In genomic region chr1:172719066-172719627, GRCh38 we compare ENCODE assay signal across 15 cellular contexts.
DNase-seq lines count a peak whose midpoint lies in the region; ATAC-seq and TF ChIP-seq lines count a peak whose summit lies in the region.
"Had no signal": no experiment of that assay in that cellular context is flagged by ENCODE, and none has a peak within 500 bp of the region (broad histone marks: within the 10 kb centered on the region; RNA-seq: fewer than 3 reads in every experiment).

No MANE protein-coding gene starts in this region.

- H3K27me3 Mint-ChIP-seq in T-cell = no peaks in the 10 kb centered on the region
- no peaks in the 10 kb centered on the region for H3K27me3 Mint-ChIP-seq in endodermal cell (ENCODE audit: insufficient read depth)
- H3K27me3 Mint-ChIP-seq: activated T-helper 17 cell treated with anti-CD3 and anti-CD28 coated beads, Interleukin-2, amount 50 U/mL, for 72 hours had no signal

- POLR2A ChIA-PET in HEK293 (lab: Yijun Ruan, JAX) = interaction anchor here (1.8 kb wide), 1 partner anchor 187 kb away, joined by 7 read pairs; the partner anchor contains the start of gene SUCO
- POLR2A ChIA-PET in T-cell (lab: Charles Lee) = interaction anchor here in 1 of 2 donors (0.5 to 0.7 kb wide), 2 partner anchors 54 to 176 kb away, joined by 4 to 5 read pairs; no protein-coding TSS in a partner anchor

- no peak overlapping the region for H3K4me3 ChIP-seq in HEK293 (ENCODE audit: low read depth, low read length)
- H3K4me3 ChIP-seq in RWPE2 (ENCODE audit: severe bottlenecking) = no peak overlapping the region
- H3K4me3 ChIP-seq in fibroblast of lung (replicated peaks in 1 of 4; ENCODE audit: control extremely low read depth in 1 of 4, insufficient read depth in 1 of 4, low read depth in 3 of 4, low read length in 4 of 4) = peak overlapping the region in 2 of 4 experiments; percentile 1 to 9
- no peak overlapping the region for H3K4me3 ChIP-seq in parathyroid adenoma (ENCODE audit: low read depth, low read length)
- no peak overlapping the region for H3K4me3 ChIP-seq in endodermal cell (ENCODE audit: low read length)
- H3K4me3 ChIP-seq: left ventricle myocardium inferior, neural progenitor cell had no signal

- H3K4me2 ChIP-seq in fibroblast of lung (ENCODE audit: extremely low read depth, insufficient read depth, low read length) (peak overlapping the region; percentile 55), parathyroid adenoma (ENCODE audit: low read length) (peak overlapping the region; percentile 3)
- H3K4me2 ChIP-seq: neural progenitor cell had no signal

- no peaks in the 10 kb centered on the region for H3K9me3 Mint-ChIP-seq in T-cell
- H3K9me3 Mint-ChIP-seq in endodermal cell = no peaks in the 10 kb centered on the region
- H3K9me3 Mint-ChIP-seq: activated T-helper 17 cell treated with anti-CD3 and anti-CD28 coated beads, Interleukin-2, amount 50 U/mL, for 72 hours; CD8-positive, alpha-beta T cell; T-helper 1 cell treated with Interleukin-12 subunit alpha and Interleukin-12 subunit beta and Interleukin-4 antibody, amounts not matched to agents 30 μg/mL and 1 μg/mL, for 36 hours had no signal

- H3K79me2 ChIP-seq in fibroblast of lung (ENCODE audit: control insufficient read depth, insufficient read depth, low read length) = no peaks in the 10 kb centered on the region
- no peaks in the 10 kb centered on the region for H3K79me2 ChIP-seq in parathyroid adenoma

- H2AFZ ChIP-seq in fibroblast of lung (ENCODE audit: low read length) (peak overlapping the region; percentile 6), parathyroid adenoma (no peak overlapping the region)

- WGBS in endodermal cell (ENCODE audit: insufficient coverage in 1 of 2, insufficient read length in 1 of 2), 2 experiments = 76 to 87% methylated on average over 3 to 6 of the region's 6 CpGs

- no peaks in the 10 kb centered on the region for H4K20me1 ChIP-seq in fibroblast of lung (ENCODE audit: control insufficient read depth, extremely low read depth, insufficient read depth, low read length)

- DNase-seq in RWPE2 (ENCODE audit: low spot score) = no peak
- DNase-seq in fibroblast of lung (ENCODE audit: low read depth in 2 of 2) = peak; percentile 26 to 94
- no peak for DNase-seq in T-cell
- DNase-seq in endodermal cell = no peak
- no peak for DNase-seq in cerebellum (ENCODE audit: low spot score)
- DNase-seq: activated CD4-positive, alpha-beta T cell treated with anti-CD3 and anti-CD28 coated beads, Interleukin-2, amount 50 U/mL, for 1 hour; CD8-positive, alpha-beta T cell; left ventricle myocardium inferior; NCI-H1417 treated with DMSO at 0.1 percent for 48 hours; substantia nigra had no signal

- no peak for TF ChIP-seq CTCF in HEK293 (tag by site-specific recombination; IDR thresholded peaks at IDR 0.05)
- TF ChIP-seq CTCF in RWPE2 (IDR thresholded peaks at IDR 0.05; ENCODE audit: poor library complexity, severe bottlenecking) = no peak
- no peak for TF ChIP-seq CTCF in fibroblast of lung (conservative IDR thresholded peaks at IDR 0.05 in 1 of 2, IDR thresholded peaks at IDR 0.05 in 1 of 2; ENCODE audit: low read depth in 1 of 2, low read length in 2 of 2)
- TF ChIP-seq CTCF in parathyroid adenoma (IDR thresholded peaks at IDR 0.05) = no peak
- no peak for TF ChIP-seq CTCF in endodermal cell (conservative IDR thresholded peaks at IDR 0.05)

- H3K36me3 Mint-ChIP-seq in T-cell (no peaks in the 10 kb centered on the region), endodermal cell (ENCODE audit: low read depth) (no peaks in the 10 kb centered on the region)
- H3K36me3 Mint-ChIP-seq: CD8-positive, alpha-beta T cell had no signal

- H3K9me3 ChIP-seq in HEK293 (ENCODE audit: control insufficient read depth, insufficient read depth, low read depth, low read length) = no peaks in the 10 kb centered on the region
- H3K9me3 ChIP-seq in RWPE2 (ENCODE audit: severe bottlenecking) = no peaks in the 10 kb centered on the region
- no peaks in the 10 kb centered on the region for H3K9me3 ChIP-seq in fibroblast of lung (ENCODE audit: control insufficient read depth, insufficient read depth, low read depth, low read length)
- H3K9me3 ChIP-seq in parathyroid adenoma (ENCODE audit: control insufficient read depth, low read length) = no peaks in the 10 kb centered on the region
- no peaks in the 10 kb centered on the region for H3K9me3 ChIP-seq in endodermal cell (ENCODE audit: control insufficient read depth, low read length)
- H3K9me3 ChIP-seq: left ventricle myocardium inferior had no signal

- H3K4me1 Mint-ChIP-seq in T-cell (peaks cover 13 to 36% (median 35%) of the 10 kb centered on the region in 3 donors), endodermal cell (no peaks in the 10 kb centered on the region)

- no peaks in the 10 kb centered on the region for H3K27me3 ChIP-seq in RWPE2 (ENCODE audit: insufficient read depth, poor library complexity, severe bottlenecking)
- H3K27me3 ChIP-seq in fibroblast of lung (ENCODE audit: control insufficient read depth, insufficient read depth, low read length) = no peaks in the 10 kb centered on the region
- no peaks in the 10 kb centered on the region for H3K27me3 ChIP-seq in parathyroid adenoma (ENCODE audit: control insufficient read depth, insufficient read depth, low read length)
- H3K27me3 ChIP-seq in endodermal cell (ENCODE audit: control insufficient read depth, insufficient read depth, low read length, poor library complexity, severe bottlenecking) = no peaks in the 10 kb centered on the region
- H3K27me3 ChIP-seq: neural progenitor cell had no signal

- H3K4me1 ChIP-seq in HEK293 (ENCODE audit: control insufficient read depth, insufficient read depth, low read length) (no peaks in the 10 kb centered on the region), RWPE2 (ENCODE audit: insufficient read depth, poor library complexity, severe bottlenecking) (peaks cover 27% of the 10 kb centered on the region), fibroblast of lung (ENCODE audit: control insufficient read depth, extremely low read depth, insufficient read depth, low read length) (peaks cover 2% of the 10 kb centered on the region), parathyroid adenoma (peaks cover 6% of the 10 kb centered on the region), endodermal cell (ENCODE audit: control insufficient read depth, insufficient read depth, low read length) (no peaks in the 10 kb centered on the region)
- H3K4me1 ChIP-seq: left ventricle myocardium inferior had no signal

- CTCF ChIA-PET in HEK293 (lab: Yijun Ruan, JAX) = interaction anchor here (0.6 to 2.8 kb wide), 21 partner anchors 10 to 983 kb away, joined by 3 to 15 read pairs (median 3); no protein-coding TSS in a partner anchor
- CTCF ChIA-PET in T-cell (lab: Charles Lee) = interaction anchor here (0.6 to 8.5 kb wide), 37 partner anchors 10 to 1150 kb away, joined by 3 to 177 read pairs (median 5); partner anchors contain the start of gene FASLG (in 1 of the 2)

- H3K4me3 Mint-ChIP-seq in T-cell (no peak overlapping the region), endodermal cell (no peak overlapping the region)
- H3K4me3 Mint-ChIP-seq: activated T-helper 17 cell treated with anti-CD3 and anti-CD28 coated beads, Interleukin-2, amount 50 U/mL, for 72 hours; CD8-positive, alpha-beta T cell; neural progenitor cell had no signal

- H3K36me3 ChIP-seq in HEK293 (ENCODE audit: control insufficient read depth in 2 of 2, insufficient read depth in 1 of 2, low read length in 2 of 2) (no peaks in the 10 kb centered on the region), RWPE2 (ENCODE audit: low read depth) (no peaks in the 10 kb centered on the region), fibroblast of lung (ENCODE audit: control insufficient read depth, insufficient read depth, low read length) (no peaks in the 10 kb centered on the region), parathyroid adenoma (ENCODE audit: control insufficient read depth, insufficient read depth, low read length) (no peaks in the 10 kb centered on the region), endodermal cell (ENCODE audit: control insufficient read depth, insufficient read depth, low read length) (no peaks in the 10 kb centered on the region)
- H3K36me3 ChIP-seq: left ventricle myocardium inferior, neural progenitor cell had no signal

- H3K27ac ChIP-seq in HEK293 (ENCODE audit: extremely low read depth, low read depth, low read length) = no peak overlapping the region
- H3K27ac ChIP-seq in RWPE2 (ENCODE audit: poor library complexity, severe bottlenecking) = peak overlapping the region; percentile 71
- H3K27ac ChIP-seq in fibroblast of lung (ENCODE audit: insufficient read depth, low read length) = no peak overlapping the region
- H3K27ac ChIP-seq in parathyroid adenoma = no peak overlapping the region
- no peak overlapping the region for H3K27ac ChIP-seq in endodermal cell (ENCODE audit: low read depth, low read length)
- H3K27ac ChIP-seq: left ventricle myocardium inferior, neural progenitor cell had no signal

- H3K27ac Mint-ChIP-seq in T-cell (no peak overlapping the region), endodermal cell (no peak overlapping the region)
- H3K27ac Mint-ChIP-seq: CD8-positive, alpha-beta T cell; T-helper 1 cell treated with Interleukin-12 subunit alpha and Interleukin-12 subunit beta and Interleukin-4 antibody, amounts not matched to agents 30 μg/mL and 1 μg/mL, for 36 hours had no signal

- ATAC-seq in RWPE2 (ENCODE audit: low read depth) (peak; percentile 88), T-cell (replicated peaks in 1 of 4) (no peak)

- H3K9ac ChIP-seq in fibroblast of lung (ENCODE audit: insufficient read depth, low read length) (no peak overlapping the region), parathyroid adenoma (no peak overlapping the region), endodermal cell (ENCODE audit: extremely low read depth, low read length, poor library complexity, severe bottlenecking) (no peak overlapping the region)
- H3K9ac ChIP-seq: neural progenitor cell had no signal

TF ChIP-seq in HEK293, 187 proteins besides CTCF, POLR2A, EP300 and RAD21:
- no peak for TF ChIP-seq ZBTB7A (tag by site-specific recombination; IDR thresholded peaks at IDR 0.05; ENCODE audit: low read depth)
- 0 out of 2 replicates have a peak, but pooled peaks have one; percentile 48 for TF ChIP-seq MEIS1 (CRISPR knock-in tag; IDR thresholded peaks at IDR 0.05; ENCODE audit: borderline replicate concordance)
- no peak for TF ChIP-seq IKZF3 (tag by site-specific recombination; IDR thresholded peaks at IDR 0.05)
- TF ChIP-seq ZNF354C (tag by site-specific recombination; IDR thresholded peaks at IDR 0.05; ENCODE audit: borderline replicate concordance, low read depth) = no peak
- TF ChIP-seq ZNF658 (tag by site-specific recombination; IDR thresholded peaks at IDR 0.05) = no peak
- TF ChIP-seq TCF7L2 (IDR thresholded peaks at IDR 0.05; ENCODE audit: borderline replicate concordance, low read depth, low read length) = no peak

Comparison
In these comparisons a context has a peak if more than half of its experiments do, and no peak if none do; other contexts are left out.
1. DNase-seq: peak in fibroblast of lung (2 of 2); none in RWPE2 (single experiment), T-cell (0 of 34), endodermal cell (single experiment) and cerebellum (single experiment).